1 cellular context compared by ENCODE assay signal in genomic region chr2:220278022-220278421, GRCh38.
TF ChIP-seq lines count a peak whose summit lies in the region.

No MANE protein-coding gene starts in this region.

TF ChIP-seq in A549, 52 proteins besides CTCF, POLR2A, EP300 and RAD21 (continued from another document):
- TF ChIP-seq SREBF2 (IDR thresholded peaks at IDR 0.05) = no peak
- TF ChIP-seq GATA3 (IDR thresholded peaks at IDR 0.05; ENCODE audit: borderline replicate concordance) = no peak
